Comparison of ENCODE assay signal across 13 cellular contexts in genomic region chr2:182541268-182541667, GRCh38.
DNase-seq lines count a peak whose midpoint lies in the region; ATAC-seq, FAIRE-seq and TF ChIP-seq lines count a peak whose summit lies in the region.
"Had no signal": no experiment of that assay in that cellular context is flagged by ENCODE, and none has a peak within 500 bp of the region (broad histone marks: within the 10 kb centered on the region; RNA-seq: fewer than 3 reads in every experiment).

No MANE protein-coding gene starts in this region.

- peak; percentile 62 for ATAC-seq in GM19397 (IDR thresholded peaks at IDR 0.05; ENCODE audit: unreplicated experiment)
- peak; percentile 75 for ATAC-seq in HG02759 (IDR thresholded peaks at IDR 0.05; ENCODE audit: unreplicated experiment)
- peak; percentile 55 for ATAC-seq in HG03520 (IDR thresholded peaks at IDR 0.05; ENCODE audit: unreplicated experiment)
- ATAC-seq: esophagus mucosa, HepG2 had no signal

- DNase-seq in GDM1 (lab: John Stamatoyannopoulos, UW) (peak; percentile 3), NCI-H748 (lab: John Stamatoyannopoulos, UW; ENCODE audit: unreplicated experiment) (no peak), GM10266 (ENCODE audit: extremely low spot score) (no peak), HCEC 1CT (no peak), HTR-8/SVneo (ENCODE audit: insufficient read length, low spot score) (no peak)
- DNase-seq: activated CD4-positive, alpha-beta T cell treated with anti-CD3 and anti-CD28 coated beads, Interleukin-2, amount 10 ng/mL, durations not matched to agents 7 days and 5 days; NCI-H1694; NK-92 treated with Interleukin-12 subunit alpha and Interleukin-12 subunit beta, amount 100 ng/mL, for 24 hours had no signal

- TF ChIP-seq CTCF in GM10266 (IDR thresholded peaks at IDR 0.05; ENCODE audit: control insufficient read depth, insufficient read depth, low read depth, missing control alignments): no peak

- no peak for FAIRE-seq in HTR-8/SVneo (lab: Jason Lieb, UNC)
- FAIRE-seq: HepG2 had no signal
